In genomic region chr9:128412120-128412790, GRCh38 we compare ENCODE assay signal across 8 cellular contexts. TPM values are rescaled to one million over a fixed set of nuclear protein-coding genes. Genes with fewer than 3 reads are reported as not detected.
A peak's percentile ranks its signal among the peaks of the same experiment; 100 is the strongest.
DNase-seq lines count a peak whose midpoint lies in the region; ATAC-seq and TF ChIP-seq lines count a peak whose summit lies in the region.

No MANE protein-coding gene starts in this region.

- H3K4me3 ChIP-seq in epithelial cell of esophagus (ENCODE audit: low read length): no peak overlapping the region

- no peak overlapping the region for H3K27ac Mint-ChIP-seq in activated CD8-positive, alpha-beta T cell treated with anti-CD3 and anti-CD28 coated beads, Interleukin-2, amount 10 ng/mL, durations not matched to agents 7 days and 5 days
- H3K27ac Mint-ChIP-seq in nephron: no peak overlapping the region

- peak; percentile 46 for ATAC-seq in Right ventricle myocardium superior (ENCODE audit: poor library complexity)
- no peak for ATAC-seq in left cardiac atrium
- peak; percentile 62 for ATAC-seq in activated CD8-positive, alpha-beta T cell treated with anti-CD3 and anti-CD28 coated beads, Interleukin-2, amount 10 ng/mL, durations not matched to agents 7 days and 5 days
- ATAC-seq in GM21737 (IDR thresholded peaks at IDR 0.05; ENCODE audit: unreplicated experiment): no peak
- ATAC-seq in HG02610 (IDR thresholded peaks at IDR 0.05; ENCODE audit: unreplicated experiment): no peak

- H3K4me1 Mint-ChIP-seq in activated CD8-positive, alpha-beta T cell treated with anti-CD3 and anti-CD28 coated beads, Interleukin-2, amount 10 ng/mL, durations not matched to agents 7 days and 5 days (ENCODE audit: low read depth): no peaks in the 10 kb centered on the region
- peaks cover 24% of the 10 kb centered on the region for H3K4me1 Mint-ChIP-seq in nephron

- peak; percentile 64 for TF ChIP-seq CTCF in epithelial cell of esophagus (IDR thresholded peaks at IDR 0.05; ENCODE audit: insufficient read depth, low read depth, low read length, missing control alignments)
- TF ChIP-seq CTCF in nephron (IDR thresholded peaks at IDR 0.05; ENCODE audit: unreplicated experiment in 3 of 3): peak; percentile 62 to 70 (median 67)

- CTCF ChIA-PET in activated CD8-positive, alpha-beta T cell treated with anti-CD3 and anti-CD28 coated beads, Interleukin-2, amount 10 ng/mL, durations not matched to agents 7 days and 5 days (lab: Charles Lee): interaction anchor here (0.8 to 4.7 kb wide), 8 partner anchors 8 to 407 kb away, joined by 3 to 62 read pairs (median 4); partner anchors contain the start of genes CERCAM and URM1

- POLR2A ChIA-PET in activated CD8-positive, alpha-beta T cell treated with anti-CD3 and anti-CD28 coated beads, Interleukin-2, amount 10 ng/mL, durations not matched to agents 7 days and 5 days (lab: Charles Lee): interaction anchor here (0.9 to 1.0 kb wide), 2 partner anchors 35 to 41 kb away, joined by 3 read pairs; partner anchors contain the start of gene URM1

- H3K27me3 Mint-ChIP-seq in activated CD8-positive, alpha-beta T cell treated with anti-CD3 and anti-CD28 coated beads, Interleukin-2, amount 10 ng/mL, durations not matched to agents 7 days and 5 days (ENCODE audit: low read depth): peaks cover 52% of the 10 kb centered on the region
- H3K27me3 Mint-ChIP-seq in nephron (ENCODE audit: low read depth): peaks cover 32% of the 10 kb centered on the region

- intact Hi-C loops in Right ventricle myocardium superior (cut with DNase I) (loop anchor here (5.0 kb wide), 1 partner anchor 50 kb away; no protein-coding TSS in a partner anchor), left cardiac atrium (cut with DNase I) (loop anchor here in 1 of 2 donors (5.0 to 10.0 kb wide), 2 partner anchors 50 to 117 kb away; no protein-coding TSS in a partner anchor)

- H3K4me3 Mint-ChIP-seq in activated CD8-positive, alpha-beta T cell treated with anti-CD3 and anti-CD28 coated beads, Interleukin-2, amount 10 ng/mL, durations not matched to agents 7 days and 5 days: no peak overlapping the region
- no peak overlapping the region for H3K4me3 Mint-ChIP-seq in nephron

- no peaks in the 10 kb centered on the region for H3K9me3 Mint-ChIP-seq in activated CD8-positive, alpha-beta T cell treated with anti-CD3 and anti-CD28 coated beads, Interleukin-2, amount 10 ng/mL, durations not matched to agents 7 days and 5 days (ENCODE audit: insufficient read depth)
- H3K9me3 Mint-ChIP-seq in nephron: no peaks in the 10 kb centered on the region

- H3K36me3 Mint-ChIP-seq in activated CD8-positive, alpha-beta T cell treated with anti-CD3 and anti-CD28 coated beads, Interleukin-2, amount 10 ng/mL, durations not matched to agents 7 days and 5 days (ENCODE audit: low read depth): no peaks in the 10 kb centered on the region
- H3K36me3 Mint-ChIP-seq in nephron (ENCODE audit: low read depth): no peaks in the 10 kb centered on the region

- DNase-seq in Right ventricle myocardium superior: no peak
- DNase-seq in left cardiac atrium: no peak
- DNase-seq in NCI-H345 treated with DMSO at 0.1 percent for 48 hours (lab: John Stamatoyannopoulos, UW; ENCODE audit: unreplicated experiment): peak; percentile 47
- DNase-seq in activated CD8-positive, alpha-beta T cell treated with anti-CD3 and anti-CD28 coated beads, Interleukin-2, amount 10 ng/mL, durations not matched to agents 7 days and 5 days: peak; percentile 65
- peak; percentile 46 for DNase-seq in epithelial cell of esophagus (ENCODE audit: low read depth)

RNA-seq across cellular contexts. Expression of gene CERCAM, which starts 8.4 kb away (rescaled TPM):
- total RNA-seq in Right ventricle myocardium superior: 7.2 TPM
- total RNA-seq in left cardiac atrium: 10 to 100 TPM; 19.1 to 22.8 TPM
- total RNA-seq in activated CD8-positive, alpha-beta T cell treated with anti-CD3 and anti-CD28 coated beads, Interleukin-2, amount 10 ng/mL, durations not matched to agents 7 days and 5 days: 1 to 10 TPM; 3.9 to 4.2 TPM

RNA-seq across cellular contexts. Expression of gene URM1, which starts 41.1 kb away (rescaled TPM):
- total RNA-seq in Right ventricle myocardium superior (56.9 TPM), left cardiac atrium (10 to 100 TPM; 49.8 to 58.0 TPM)
- 10 to 100 TPM; 78.9 to 79.9 TPM for total RNA-seq in activated CD8-positive, alpha-beta T cell treated with anti-CD3 and anti-CD28 coated beads, Interleukin-2, amount 10 ng/mL, durations not matched to agents 7 days and 5 days

RNA-seq across cellular contexts. Expression of gene ODF2, which starts 43.6 kb away (rescaled TPM):
- total RNA-seq in Right ventricle myocardium superior: 12.0 TPM
- 10 to 100 TPM; 12.6 to 19.1 TPM for total RNA-seq in left cardiac atrium
- total RNA-seq in activated CD8-positive, alpha-beta T cell treated with anti-CD3 and anti-CD28 coated beads, Interleukin-2, amount 10 ng/mL, durations not matched to agents 7 days and 5 days: 10 to 100 TPM; 77.5 to 82.8 TPM

Comparison
In these comparisons a context has a peak if more than half of its experiments do, and no peak if none do; other contexts are left out.
1. ATAC-seq: peak in Right ventricle myocardium superior (single experiment) and activated CD8-positive, alpha-beta T cell treated with anti-CD3 and anti-CD28 coated beads, Interleukin-2, amount 10 ng/mL, durations not matched to agents 7 days and 5 days (single experiment); none in left cardiac atrium (0 of 2), GM21737 (single experiment) and HG02610 (single experiment).
2. DNase-seq: peak in NCI-H345 treated with DMSO at 0.1 percent for 48 hours (single experiment), activated CD8-positive, alpha-beta T cell treated with anti-CD3 and anti-CD28 coated beads, Interleukin-2, amount 10 ng/mL, durations not matched to agents 7 days and 5 days (single experiment) and epithelial cell of esophagus (single experiment); none in Right ventricle myocardium superior (single experiment) and left cardiac atrium (single experiment).